ENCODE assay signal across 1 cellular context in the genomic region with DNA sequence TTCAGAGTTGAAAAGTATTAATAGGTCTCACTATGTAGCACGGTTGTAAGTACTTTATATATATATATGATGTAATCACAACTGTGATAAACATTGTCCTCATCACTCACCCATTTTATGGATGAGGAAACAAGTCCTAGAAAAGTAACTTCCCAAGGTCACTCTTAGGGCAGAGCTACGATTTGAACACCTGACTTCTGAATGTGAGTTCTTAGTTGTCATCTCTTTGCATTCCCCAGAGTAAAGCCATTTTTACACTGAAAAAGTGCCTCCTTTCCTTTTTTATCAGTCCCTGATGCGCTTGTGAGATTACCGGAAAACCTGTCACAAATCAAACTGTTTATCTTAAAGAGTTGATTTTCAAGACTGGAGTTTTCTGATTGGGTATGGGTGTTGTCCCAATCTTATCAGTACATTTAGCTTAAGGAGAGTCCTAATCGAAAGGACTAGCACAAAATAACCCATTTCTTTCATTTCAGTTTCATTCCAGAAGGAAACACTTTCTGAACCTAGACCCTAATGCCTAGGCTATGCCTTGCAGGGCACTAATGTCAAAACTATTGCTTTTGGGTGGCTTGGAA.
TF ChIP-seq lines count a peak whose summit lies in the region.

No MANE protein-coding gene starts in this region.

TF ChIP-seq in K562, 482 proteins besides CTCF, POLR2A, EP300 and RAD21 (continued from another document and continues in another):
- TF ChIP-seq, protein P1, sequence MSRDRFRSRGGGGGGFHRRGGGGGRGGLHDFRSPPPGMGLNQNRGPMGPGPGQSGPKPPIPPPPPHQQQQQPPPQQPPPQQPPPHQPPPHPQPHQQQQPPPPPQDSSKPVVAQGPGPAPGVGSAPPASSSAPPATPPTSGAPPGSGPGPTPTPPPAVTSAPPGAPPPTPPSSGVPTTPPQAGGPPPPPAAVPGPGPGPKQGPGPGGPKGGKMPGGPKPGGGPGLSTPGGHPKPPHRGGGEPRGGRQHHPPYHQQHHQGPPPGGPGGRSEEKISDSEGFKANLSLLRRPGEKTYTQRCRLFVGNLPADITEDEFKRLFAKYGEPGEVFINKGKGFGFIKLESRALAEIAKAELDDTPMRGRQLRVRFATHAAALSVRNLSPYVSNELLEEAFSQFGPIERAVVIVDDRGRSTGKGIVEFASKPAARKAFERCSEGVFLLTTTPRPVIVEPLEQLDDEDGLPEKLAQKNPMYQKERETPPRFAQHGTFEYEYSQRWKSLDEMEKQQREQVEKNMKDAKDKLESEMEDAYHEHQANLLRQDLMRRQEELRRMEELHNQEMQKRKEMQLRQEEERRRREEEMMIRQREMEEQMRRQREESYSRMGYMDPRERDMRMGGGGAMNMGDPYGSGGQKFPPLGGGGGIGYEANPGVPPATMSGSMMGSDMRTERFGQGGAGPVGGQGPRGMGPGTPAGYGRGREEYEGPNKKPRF (IDR thresholded peaks at IDR 0.05; ENCODE audit: low read depth, low read length), result no peak
- TF ChIP-seq KDM5B (IDR thresholded peaks at IDR 0.05; ENCODE audit: insufficient replicate concordance, low read depth, low read length), result no peak
- TF ChIP-seq THRAP3 (IDR thresholded peaks at IDR 0.05; ENCODE audit: borderline replicate concordance), result no peak
- TF ChIP-seq KDM4B (IDR thresholded peaks at IDR 0.05; ENCODE audit: borderline replicate concordance in 2 of 2, low read depth in 1 of 2), result no peak
- TF ChIP-seq, protein P2, sequence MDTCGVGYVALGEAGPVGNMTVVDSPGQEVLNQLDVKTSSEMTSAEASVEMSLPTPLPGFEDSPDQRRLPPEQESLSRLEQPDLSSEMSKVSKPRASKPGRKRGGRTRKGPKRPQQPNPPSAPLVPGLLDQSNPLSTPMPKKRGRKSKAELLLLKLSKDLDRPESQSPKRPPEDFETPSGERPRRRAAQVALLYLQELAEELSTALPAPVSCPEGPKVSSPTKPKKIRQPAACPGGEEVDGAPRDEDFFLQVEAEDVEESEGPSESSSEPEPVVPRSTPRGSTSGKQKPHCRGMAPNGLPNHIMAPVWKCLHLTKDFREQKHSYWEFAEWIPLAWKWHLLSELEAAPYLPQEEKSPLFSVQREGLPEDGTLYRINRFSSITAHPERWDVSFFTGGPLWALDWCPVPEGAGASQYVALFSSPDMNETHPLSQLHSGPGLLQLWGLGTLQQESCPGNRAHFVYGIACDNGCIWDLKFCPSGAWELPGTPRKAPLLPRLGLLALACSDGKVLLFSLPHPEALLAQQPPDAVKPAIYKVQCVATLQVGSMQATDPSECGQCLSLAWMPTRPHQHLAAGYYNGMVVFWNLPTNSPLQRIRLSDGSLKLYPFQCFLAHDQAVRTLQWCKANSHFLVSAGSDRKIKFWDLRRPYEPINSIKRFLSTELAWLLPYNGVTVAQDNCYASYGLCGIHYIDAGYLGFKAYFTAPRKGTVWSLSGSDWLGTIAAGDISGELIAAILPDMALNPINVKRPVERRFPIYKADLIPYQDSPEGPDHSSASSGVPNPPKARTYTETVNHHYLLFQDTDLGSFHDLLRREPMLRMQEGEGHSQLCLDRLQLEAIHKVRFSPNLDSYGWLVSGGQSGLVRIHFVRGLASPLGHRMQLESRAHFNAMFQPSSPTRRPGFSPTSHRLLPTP (IDR thresholded peaks at IDR 0.05; ENCODE audit: borderline replicate concordance, extremely low read depth, insufficient read length), result no peak
- TF ChIP-seq JUND (IDR thresholded peaks at IDR 0.05; ENCODE audit: borderline replicate concordance, low read depth, low read length), result no peak
- no peak; the same call in 2 of the 3 replicates for TF ChIP-seq JUND (tag; IDR thresholded peaks at IDR 0.05; ENCODE audit: borderline replicate concordance, low read depth, low read length)
- no peak for TF ChIP-seq CHD4 (IDR thresholded peaks at IDR 0.05; ENCODE audit: insufficient read depth, insufficient replicate concordance, low read depth, low read length, poor library complexity, severe bottlenecking)
- no peak for TF ChIP-seq TEAD1 (CRISPR knock-in tag; IDR thresholded peaks at IDR 0.05)
- TF ChIP-seq ZC3H11A (IDR thresholded peaks at IDR 0.05; ENCODE audit: low read depth, low read length), result no peak
- TF ChIP-seq CBFB (CRISPR knock-in tag; IDR thresholded peaks at IDR 0.05), result no peak
- peak; percentile 67; the same call in 1 of the 2 replicates for TF ChIP-seq BCOR (IDR thresholded peaks at IDR 0.05)
- TF ChIP-seq CREM (IDR thresholded peaks at IDR 0.05; ENCODE audit: low read depth), result no peak
- TF ChIP-seq, protein P3, sequence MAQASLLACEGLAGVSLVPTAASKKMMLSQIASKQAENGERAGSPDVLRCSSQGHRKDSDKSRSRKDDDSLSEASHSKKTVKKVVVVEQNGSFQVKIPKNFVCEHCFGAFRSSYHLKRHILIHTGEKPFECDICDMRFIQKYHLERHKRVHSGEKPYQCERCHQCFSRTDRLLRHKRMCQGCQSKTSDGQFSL (CRISPR knock-in tag; IDR thresholded peaks at IDR 0.05), result no peak
- TF ChIP-seq, protein P3 (tag; IDR thresholded peaks at IDR 0.05), result no peak
- TF ChIP-seq MAZ (CRISPR knock-in tag; conservative IDR thresholded peaks at IDR 0.05 in 1 of 2, IDR thresholded peaks at IDR 0.05 in 1 of 2), result no peak
- no peak for TF ChIP-seq XRCC3 (IDR thresholded peaks at IDR 0.05)
- no peak for TF ChIP-seq FOS (IDR thresholded peaks at IDR 0.05; ENCODE audit: extremely low read depth, insufficient read length)
- TF ChIP-seq, protein P4, sequence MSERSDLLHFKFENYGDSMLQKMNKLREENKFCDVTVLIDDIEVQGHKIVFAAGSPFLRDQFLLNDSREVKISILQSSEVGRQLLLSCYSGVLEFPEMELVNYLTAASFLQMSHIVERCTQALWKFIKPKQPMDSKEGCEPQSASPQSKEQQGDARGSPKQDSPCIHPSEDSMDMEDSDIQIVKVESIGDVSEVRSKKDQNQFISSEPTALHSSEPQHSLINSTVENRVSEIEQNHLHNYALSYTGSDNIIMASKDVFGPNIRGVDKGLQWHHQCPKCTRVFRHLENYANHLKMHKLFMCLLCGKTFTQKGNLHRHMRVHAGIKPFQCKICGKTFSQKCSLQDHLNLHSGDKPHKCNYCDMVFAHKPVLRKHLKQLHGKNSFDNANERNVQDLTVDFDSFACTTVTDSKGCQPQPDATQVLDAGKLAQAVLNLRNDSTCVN (CRISPR knock-in tag; IDR thresholded peaks at IDR 0.05), result no peak
- no peak for TF ChIP-seq POLR3A (IDR thresholded peaks at IDR 0.05; ENCODE audit: borderline replicate concordance, extremely low read depth, insufficient read depth, insufficient read length)
- TF ChIP-seq MEF2A (IDR thresholded peaks at IDR 0.05; ENCODE audit: control insufficient read depth, low read depth, low read length), result no peak
- TF ChIP-seq BRD9 (IDR thresholded peaks at IDR 0.05; ENCODE audit: low read depth, partially characterized antibody), result no peak
- no peak for TF ChIP-seq LCOR (CRISPR knock-in tag; IDR thresholded peaks at IDR 0.05)
- no peak for TF ChIP-seq ZNF57 (CRISPR knock-in tag; IDR thresholded peaks at IDR 0.05)
- TF ChIP-seq MEIS2 (IDR thresholded peaks at IDR 0.05; ENCODE audit: partially characterized antibody), result peak; percentile 74
- TF ChIP-seq, protein P5, sequence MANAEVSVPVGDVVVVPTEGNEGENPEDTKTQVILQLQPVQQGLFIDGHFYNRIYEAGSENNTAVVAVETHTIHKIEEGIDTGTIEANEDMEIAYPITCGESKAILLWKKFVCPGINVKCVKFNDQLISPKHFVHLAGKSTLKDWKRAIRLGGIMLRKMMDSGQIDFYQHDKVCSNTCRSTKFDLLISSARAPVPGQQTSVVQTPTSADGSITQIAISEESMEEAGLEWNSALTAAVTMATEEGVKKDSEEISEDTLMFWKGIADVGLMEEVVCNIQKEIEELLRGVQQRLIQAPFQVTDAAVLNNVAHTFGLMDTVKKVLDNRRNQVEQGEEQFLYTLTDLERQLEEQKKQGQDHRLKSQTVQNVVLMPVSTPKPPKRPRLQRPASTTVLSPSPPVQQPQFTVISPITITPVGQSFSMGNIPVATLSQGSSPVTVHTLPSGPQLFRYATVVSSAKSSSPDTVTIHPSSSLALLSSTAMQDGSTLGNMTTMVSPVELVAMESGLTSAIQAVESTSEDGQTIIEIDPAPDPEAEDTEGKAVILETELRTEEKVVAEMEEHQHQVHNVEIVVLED (CRISPR knock-in tag; IDR thresholded peaks at IDR 0.05), result no peak
- TF ChIP-seq EP400 (IDR thresholded peaks at IDR 0.05), result no peak; the same call in 1 of the 2 replicates
- no peak for TF ChIP-seq ZNF175 (CRISPR knock-in tag; IDR thresholded peaks at IDR 0.05; ENCODE audit: low read depth)
- TF ChIP-seq, protein P6, sequence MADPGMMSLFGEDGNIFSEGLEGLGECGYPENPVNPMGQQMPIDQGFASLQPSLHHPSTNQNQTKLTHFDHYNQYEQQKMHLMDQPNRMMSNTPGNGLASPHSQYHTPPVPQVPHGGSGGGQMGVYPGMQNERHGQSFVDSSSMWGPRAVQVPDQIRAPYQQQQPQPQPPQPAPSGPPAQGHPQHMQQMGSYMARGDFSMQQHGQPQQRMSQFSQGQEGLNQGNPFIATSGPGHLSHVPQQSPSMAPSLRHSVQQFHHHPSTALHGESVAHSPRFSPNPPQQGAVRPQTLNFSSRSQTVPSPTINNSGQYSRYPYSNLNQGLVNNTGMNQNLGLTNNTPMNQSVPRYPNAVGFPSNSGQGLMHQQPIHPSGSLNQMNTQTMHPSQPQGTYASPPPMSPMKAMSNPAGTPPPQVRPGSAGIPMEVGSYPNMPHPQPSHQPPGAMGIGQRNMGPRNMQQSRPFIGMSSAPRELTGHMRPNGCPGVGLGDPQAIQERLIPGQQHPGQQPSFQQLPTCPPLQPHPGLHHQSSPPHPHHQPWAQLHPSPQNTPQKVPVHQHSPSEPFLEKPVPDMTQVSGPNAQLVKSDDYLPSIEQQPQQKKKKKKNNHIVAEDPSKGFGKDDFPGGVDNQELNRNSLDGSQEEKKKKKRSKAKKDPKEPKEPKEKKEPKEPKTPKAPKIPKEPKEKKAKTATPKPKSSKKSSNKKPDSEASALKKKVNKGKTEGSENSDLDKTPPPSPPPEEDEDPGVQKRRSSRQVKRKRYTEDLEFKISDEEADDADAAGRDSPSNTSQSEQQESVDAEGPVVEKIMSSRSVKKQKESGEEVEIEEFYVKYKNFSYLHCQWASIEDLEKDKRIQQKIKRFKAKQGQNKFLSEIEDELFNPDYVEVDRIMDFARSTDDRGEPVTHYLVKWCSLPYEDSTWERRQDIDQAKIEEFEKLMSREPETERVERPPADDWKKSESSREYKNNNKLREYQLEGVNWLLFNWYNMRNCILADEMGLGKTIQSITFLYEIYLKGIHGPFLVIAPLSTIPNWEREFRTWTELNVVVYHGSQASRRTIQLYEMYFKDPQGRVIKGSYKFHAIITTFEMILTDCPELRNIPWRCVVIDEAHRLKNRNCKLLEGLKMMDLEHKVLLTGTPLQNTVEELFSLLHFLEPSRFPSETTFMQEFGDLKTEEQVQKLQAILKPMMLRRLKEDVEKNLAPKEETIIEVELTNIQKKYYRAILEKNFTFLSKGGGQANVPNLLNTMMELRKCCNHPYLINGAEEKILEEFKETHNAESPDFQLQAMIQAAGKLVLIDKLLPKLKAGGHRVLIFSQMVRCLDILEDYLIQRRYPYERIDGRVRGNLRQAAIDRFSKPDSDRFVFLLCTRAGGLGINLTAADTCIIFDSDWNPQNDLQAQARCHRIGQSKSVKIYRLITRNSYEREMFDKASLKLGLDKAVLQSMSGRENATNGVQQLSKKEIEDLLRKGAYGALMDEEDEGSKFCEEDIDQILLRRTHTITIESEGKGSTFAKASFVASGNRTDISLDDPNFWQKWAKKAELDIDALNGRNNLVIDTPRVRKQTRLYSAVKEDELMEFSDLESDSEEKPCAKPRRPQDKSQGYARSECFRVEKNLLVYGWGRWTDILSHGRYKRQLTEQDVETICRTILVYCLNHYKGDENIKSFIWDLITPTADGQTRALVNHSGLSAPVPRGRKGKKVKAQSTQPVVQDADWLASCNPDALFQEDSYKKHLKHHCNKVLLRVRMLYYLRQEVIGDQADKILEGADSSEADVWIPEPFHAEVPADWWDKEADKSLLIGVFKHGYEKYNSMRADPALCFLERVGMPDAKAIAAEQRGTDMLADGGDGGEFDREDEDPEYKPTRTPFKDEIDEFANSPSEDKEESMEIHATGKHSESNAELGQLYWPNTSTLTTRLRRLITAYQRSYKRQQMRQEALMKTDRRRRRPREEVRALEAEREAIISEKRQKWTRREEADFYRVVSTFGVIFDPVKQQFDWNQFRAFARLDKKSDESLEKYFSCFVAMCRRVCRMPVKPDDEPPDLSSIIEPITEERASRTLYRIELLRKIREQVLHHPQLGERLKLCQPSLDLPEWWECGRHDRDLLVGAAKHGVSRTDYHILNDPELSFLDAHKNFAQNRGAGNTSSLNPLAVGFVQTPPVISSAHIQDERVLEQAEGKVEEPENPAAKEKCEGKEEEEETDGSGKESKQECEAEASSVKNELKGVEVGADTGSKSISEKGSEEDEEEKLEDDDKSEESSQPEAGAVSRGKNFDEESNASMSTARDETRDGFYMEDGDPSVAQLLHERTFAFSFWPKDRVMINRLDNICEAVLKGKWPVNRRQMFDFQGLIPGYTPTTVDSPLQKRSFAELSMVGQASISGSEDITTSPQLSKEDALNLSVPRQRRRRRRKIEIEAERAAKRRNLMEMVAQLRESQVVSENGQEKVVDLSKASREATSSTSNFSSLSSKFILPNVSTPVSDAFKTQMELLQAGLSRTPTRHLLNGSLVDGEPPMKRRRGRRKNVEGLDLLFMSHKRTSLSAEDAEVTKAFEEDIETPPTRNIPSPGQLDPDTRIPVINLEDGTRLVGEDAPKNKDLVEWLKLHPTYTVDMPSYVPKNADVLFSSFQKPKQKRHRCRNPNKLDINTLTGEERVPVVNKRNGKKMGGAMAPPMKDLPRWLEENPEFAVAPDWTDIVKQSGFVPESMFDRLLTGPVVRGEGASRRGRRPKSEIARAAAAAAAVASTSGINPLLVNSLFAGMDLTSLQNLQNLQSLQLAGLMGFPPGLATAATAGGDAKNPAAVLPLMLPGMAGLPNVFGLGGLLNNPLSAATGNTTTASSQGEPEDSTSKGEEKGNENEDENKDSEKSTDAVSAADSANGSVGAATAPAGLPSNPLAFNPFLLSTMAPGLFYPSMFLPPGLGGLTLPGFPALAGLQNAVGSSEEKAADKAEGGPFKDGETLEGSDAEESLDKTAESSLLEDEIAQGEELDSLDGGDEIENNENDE (IDR thresholded peaks at IDR 0.05; ENCODE audit: low read depth, low read length), result no peak
- TF ChIP-seq, protein P7, sequence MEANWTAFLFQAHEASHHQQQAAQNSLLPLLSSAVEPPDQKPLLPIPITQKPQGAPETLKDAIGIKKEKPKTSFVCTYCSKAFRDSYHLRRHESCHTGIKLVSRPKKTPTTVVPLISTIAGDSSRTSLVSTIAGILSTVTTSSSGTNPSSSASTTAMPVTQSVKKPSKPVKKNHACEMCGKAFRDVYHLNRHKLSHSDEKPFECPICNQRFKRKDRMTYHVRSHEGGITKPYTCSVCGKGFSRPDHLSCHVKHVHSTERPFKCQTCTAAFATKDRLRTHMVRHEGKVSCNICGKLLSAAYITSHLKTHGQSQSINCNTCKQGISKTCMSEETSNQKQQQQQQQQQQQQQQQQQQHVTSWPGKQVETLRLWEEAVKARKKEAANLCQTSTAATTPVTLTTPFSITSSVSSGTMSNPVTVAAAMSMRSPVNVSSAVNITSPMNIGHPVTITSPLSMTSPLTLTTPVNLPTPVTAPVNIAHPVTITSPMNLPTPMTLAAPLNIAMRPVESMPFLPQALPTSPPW (CRISPR knock-in tag; IDR thresholded peaks at IDR 0.05), result no peak
- no peak for TF ChIP-seq CC2D1A (IDR thresholded peaks at IDR 0.05)
